Comparison of ENCODE assay signal across 8 cellular contexts in the genomic region with DNA sequence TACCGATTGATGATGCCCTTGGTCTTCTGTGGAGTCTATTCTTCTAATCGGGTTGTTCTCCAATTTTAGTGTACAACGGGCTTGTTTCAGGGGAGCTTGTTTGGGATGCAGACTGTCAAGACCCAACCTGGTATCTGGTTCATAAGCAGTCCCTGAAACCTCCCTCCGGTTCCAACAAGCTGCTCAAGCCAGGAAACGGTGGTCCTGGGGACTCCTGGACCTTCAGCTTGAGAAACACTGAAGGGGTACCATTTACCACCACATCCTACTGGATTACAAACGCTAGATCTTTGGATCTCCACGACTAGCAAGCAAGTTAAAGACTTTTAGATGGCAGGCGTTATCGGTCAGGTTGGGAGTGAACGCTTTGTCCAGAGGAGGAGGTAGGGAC. TPM values are rescaled to one million over a fixed set of nuclear protein-coding genes. Genes with fewer than 3 reads are reported as not detected.
DNase-seq lines count a peak whose midpoint lies in the region; ATAC-seq, FAIRE-seq and TF ChIP-seq lines count a peak whose summit lies in the region.

No MANE protein-coding gene starts in this region.

- H3K9ac ChIP-seq in muscle layer of colon (ENCODE audit: low read length) (no peak overlapping the region), PC-3 (ENCODE audit: low read length) (no peak overlapping the region)

- POLR2A ChIA-PET in PC-3 (lab: Charles Lee; ENCODE audit: unreplicated experiment) = no interaction called here

- in situ Hi-C loops in astrocyte of the cerebellum (cut with HindIII; ENCODE audit: low sequenced_read_pairs) = no loop called here

- FAIRE-seq in urothelium cell line (lab: Jason Lieb, UNC) = no peak

- no peaks in the 10 kb centered on the region for H3K9me2 ChIP-seq in PC-3 (replicated peaks; ENCODE audit: low read length)

- no peak overlapping the region for H3K4me2 ChIP-seq in PC-3 (ENCODE audit: low read length)

- CTCF ChIA-PET in PC-3 (lab: Charles Lee) = no interaction called here

- BruUV-seq in PC-3 (replicated peaks; lab: Mats Ljungman, UMichigan) = no TSS peak

- no peaks in the 10 kb centered on the region for H4K20me1 ChIP-seq in PC-3 (ENCODE audit: low read length)

- ATAC-seq in PC-3 = no peak

- TF ChIP-seq CTCF in left ventricle myocardium inferior (IDR thresholded peaks at IDR 0.05; ENCODE audit: borderline replicate concordance) (no peak), astrocyte of the cerebellum (IDR thresholded peaks at IDR 0.05; ENCODE audit: low read depth, low read length, missing control alignments) (no peak), uterus (IDR thresholded peaks at IDR 0.05) (no peak), PC-3 (conservative IDR thresholded peaks at IDR 0.05; ENCODE audit: low read depth, low read length) (no peak)

- intact Hi-C loops in left ventricle myocardium inferior (cut with micrococcal nuclease) = no loop called here
- intact Hi-C loops in cardiac septum (cut with DNase I) = loop anchor here (2.0 kb wide), 1 partner anchor 55 kb away; no protein-coding TSS in a partner anchor
- intact Hi-C loops in uterus (cut with DNase I; ENCODE audit: low total_unique reads) = loop anchor here (10.0 kb wide), 1 partner anchor 73 kb away; no protein-coding TSS in a partner anchor
- intact Hi-C loops in PC-3 (cut with micrococcal nuclease) = no loop called here

- H3K9me3 ChIP-seq in left ventricle myocardium inferior (replicated peaks) (no peaks in the 10 kb centered on the region), muscle layer of colon (ENCODE audit: low read length) (no peaks in the 10 kb centered on the region), uterus (no peaks in the 10 kb centered on the region), PC-3 (ENCODE audit: low read length) (no peaks in the 10 kb centered on the region)

- H3K4me1 ChIP-seq in left ventricle myocardium inferior (peaks cover 49% of the 10 kb centered on the region), muscle layer of colon (ENCODE audit: insufficient read depth, low read length) (peaks cover 14% of the 10 kb centered on the region), uterus (no peaks in the 10 kb centered on the region), PC-3 (ENCODE audit: insufficient read depth, low read length) (peaks cover 22% of the 10 kb centered on the region)

- H3K27me3 ChIP-seq in left ventricle myocardium inferior (ENCODE audit: low read depth) (no peaks in the 10 kb centered on the region), muscle layer of colon (ENCODE audit: control insufficient read depth in 1 of 2, insufficient read depth in 2 of 2, low read length in 2 of 2) (peaks cover 0 to 5% of the 10 kb centered on the region in 2 donors), uterus (no peaks in the 10 kb centered on the region), PC-3 (ENCODE audit: low read length) (no peaks in the 10 kb centered on the region)

- H3K27ac ChIP-seq in left ventricle myocardium inferior (replicated peaks) (peak overlapping the region; percentile 85), muscle layer of colon (ENCODE audit: low read depth, low read length) (peak overlapping the region; percentile 38), uterus (peak overlapping the region; percentile 89 to 98), PC-3 (ENCODE audit: low read length) (no peak overlapping the region)

- H3F3A ChIP-seq in PC-3 (ENCODE audit: low read length, unreplicated experiment) = no peaks in the 10 kb centered on the region

- H3K4me3 ChIP-seq in left ventricle myocardium inferior (peak overlapping the region; percentile 73), astrocyte of the cerebellum (ENCODE audit: low read depth, low read length) (peak overlapping the region; percentile 70), muscle layer of colon (ENCODE audit: low read depth in 1 of 2, low read length in 2 of 2) (peak overlapping the region; percentile 65 to 77), uterus (peak overlapping the region; percentile 76 to 90), PC-3 (ENCODE audit: low read length) (no peak overlapping the region)

- no peak for TF ChIP-seq POLR2A in uterus (IDR thresholded peaks at IDR 0.05)

- H3K36me3 ChIP-seq in left ventricle myocardium inferior (no peaks in the 10 kb centered on the region), muscle layer of colon (ENCODE audit: insufficient read depth, low read length) (no peaks in the 10 kb centered on the region), uterus (no peaks in the 10 kb centered on the region), PC-3 (ENCODE audit: low read depth, low read length) (no peaks in the 10 kb centered on the region)

- no peak for DNase-seq in left ventricle myocardium inferior
- no peak for DNase-seq in cardiac septum (ENCODE audit: low spot score)
- DNase-seq in astrocyte of the cerebellum (ENCODE audit: low read depth) = no peak
- DNase-seq in uterus = no peak
- no peak for DNase-seq in NCI-H2227 (lab: John Stamatoyannopoulos, UW; ENCODE audit: unreplicated experiment)
- no peak for DNase-seq in PC-3
- DNase-seq in urothelium cell line (ENCODE audit: low spot score) = no peak

- no peak overlapping the region for H2AFZ ChIP-seq in PC-3 (ENCODE audit: low read length)

- H3K79me2 ChIP-seq in PC-3 (ENCODE audit: low read length) = no peaks in the 10 kb centered on the region

RNA-seq across cellular contexts. Expression of a gene that starts 2.0 kb away (rescaled TPM):
- total RNA-seq in left ventricle myocardium inferior (7.3 TPM), cardiac septum (25.9 TPM), uterus (10 to 100 TPM; 16.1 to 61.1 (median 36.9) TPM), PC-3 (2014; rRNA removed) (1.3 and 1.5 TPM in 2 replicates)

RNA-seq across cellular contexts. Expression of a gene that starts 49.5 kb away (rescaled TPM):
- total RNA-seq in left ventricle myocardium inferior (31.3 TPM), cardiac septum (54.3 TPM), uterus (10 to 100 TPM; 12.6 to 68.6 (median 29.3) TPM), PC-3 (2014; rRNA removed) (15.8 and 16.1 TPM in 2 replicates)

Comparison
In these comparisons a context has a peak if more than half of its experiments do, and no peak if none do; other contexts are left out.
1. intact Hi-C loops: an anchor here in cardiac septum (2.0 kb wide) and uterus (10.0 kb wide); none called in left ventricle myocardium inferior and PC-3.